Comparison of ENCODE assay signal across 9 cellular contexts in genomic region chr3:109072208-109072607, GRCh38. TPM values are rescaled to one million over a fixed set of nuclear protein-coding genes. Genes with fewer than 3 reads are reported as not detected.
A peak's percentile ranks its signal among the peaks of the same experiment; 100 is the strongest.
DNase-seq lines count a peak whose midpoint lies in the region; ATAC-seq and TF ChIP-seq lines count a peak whose summit lies in the region.
"Had no signal": no experiment of that assay in that cellular context is flagged by ENCODE, and none has a peak within 500 bp of the region (broad histone marks: within the 10 kb centered on the region; RNA-seq: fewer than 3 reads in every experiment).

No MANE protein-coding gene starts in this region.

- H3K9me3 Mint-ChIP-seq in activated T-cell treated with anti-CD3 and anti-CD28 coated beads, Interleukin-2, amount 50 U/mL, for 4 hours, result no peaks in the 10 kb centered on the region
- H3K9me3 Mint-ChIP-seq in stimulated activated naive B cell treated with anti-CD40 and anti-IgM and Interleukin-4, amounts not matched to agents 10 μg/mL and 1 μg/mL and 100 μg/mL, for 72 hours, result peaks cover 0 to 4% of the 10 kb centered on the region in 2 donors

- no peaks in the 10 kb centered on the region for H3K9me3 ChIP-seq in osteoblast (ENCODE audit: low read depth, low read length)

- H4K20me1 ChIP-seq in osteoblast (ENCODE audit: insufficient read depth, low read length), result no peaks in the 10 kb centered on the region

- no peak overlapping the region for H2AFZ ChIP-seq in osteoblast (ENCODE audit: low read length)

- no peak overlapping the region for H3K27ac ChIP-seq in osteoblast (ENCODE audit: low read depth, low read length)

- no peaks in the 10 kb centered on the region for H3K27me3 ChIP-seq in osteoblast (ENCODE audit: insufficient read depth, low read length)

- H3K4me3 ChIP-seq in osteoblast (ENCODE audit: insufficient read depth, low read length), result no peak overlapping the region

- H3K4me1 ChIP-seq in osteoblast (ENCODE audit: insufficient read depth, low read length), result no peaks in the 10 kb centered on the region

- no peak for DNase-seq in activated T-cell treated with anti-CD3 and anti-CD28 coated beads, Interleukin-2, amount 50 U/mL, for 4 hours
- DNase-seq in activated T-cell treated with anti-CD3 and anti-CD28 coated beads for 4 hours, result no peak
- DNase-seq in stimulated activated naive B cell treated with anti-CD40 and anti-IgM and Interleukin-4, amounts not matched to agents 10 μg/mL and 1 μg/mL and 100 μg/mL, for 72 hours, result no peak
- no peak for DNase-seq in EL
- no peak for DNase-seq in osteoblast (ENCODE audit: insufficient read length, low spot score, missing footprints)
- no peak for DNase-seq in NCI-H774 (lab: John Stamatoyannopoulos, UW)
- DNase-seq: activated CD4-positive, CD25-positive, alpha-beta regulatory T cell had no signal

- TF ChIP-seq CTCF in osteoblast (IDR thresholded peaks at IDR 0.05; ENCODE audit: extremely low read depth, low read depth, low read length), result no peak

- no peak overlapping the region for H3K27ac Mint-ChIP-seq in stimulated activated naive B cell treated with anti-CD40 and anti-IgM and Interleukin-4, amounts not matched to agents 10 μg/mL and 1 μg/mL and 100 μg/mL, for 72 hours

- H3K4me1 Mint-ChIP-seq in activated T-cell treated with anti-CD3 and anti-CD28 coated beads, Interleukin-2, amount 50 U/mL, for 4 hours (ENCODE audit: low read depth), result peaks cover 8% of the 10 kb centered on the region
- H3K4me1 Mint-ChIP-seq in stimulated activated naive B cell treated with anti-CD40 and anti-IgM and Interleukin-4, amounts not matched to agents 10 μg/mL and 1 μg/mL and 100 μg/mL, for 72 hours, result peaks cover 12 to 13% of the 10 kb centered on the region in 2 donors

- no peak overlapping the region for H3K4me2 ChIP-seq in osteoblast (ENCODE audit: insufficient read depth, low read length)

- no peaks in the 10 kb centered on the region for H3K36me3 ChIP-seq in osteoblast (ENCODE audit: insufficient read depth, low read length)

- H3K27me3 Mint-ChIP-seq in activated T-cell treated with anti-CD3 and anti-CD28 coated beads, Interleukin-2, amount 50 U/mL, for 4 hours (ENCODE audit: low read depth), result peaks cover 24% of the 10 kb centered on the region
- peaks cover 12 to 17% of the 10 kb centered on the region in 2 donors for H3K27me3 Mint-ChIP-seq in stimulated activated naive B cell treated with anti-CD40 and anti-IgM and Interleukin-4, amounts not matched to agents 10 μg/mL and 1 μg/mL and 100 μg/mL, for 72 hours

- no peaks in the 10 kb centered on the region for H3K36me3 Mint-ChIP-seq in activated T-cell treated with anti-CD3 and anti-CD28 coated beads, Interleukin-2, amount 50 U/mL, for 4 hours (ENCODE audit: insufficient read depth)
- peaks cover 0 to 2% of the 10 kb centered on the region in 2 donors for H3K36me3 Mint-ChIP-seq in stimulated activated naive B cell treated with anti-CD40 and anti-IgM and Interleukin-4, amounts not matched to agents 10 μg/mL and 1 μg/mL and 100 μg/mL, for 72 hours

- ATAC-seq in activated T-cell treated with anti-CD3 and anti-CD28 coated beads, Interleukin-2, amount 50 U/mL, for 4 hours, result no peak
- ATAC-seq in GM21786 (IDR thresholded peaks at IDR 0.05; ENCODE audit: unreplicated experiment) (peak; percentile 77), HG03457 (IDR thresholded peaks at IDR 0.05; ENCODE audit: unreplicated experiment) (peak; percentile 75)
- ATAC-seq in stimulated activated naive B cell treated with anti-CD40 and anti-IgM and Interleukin-4, amounts not matched to agents 10 μg/mL and 1 μg/mL and 100 μg/mL, for 72 hours (replicated peaks), result peak; percentile 63 to 74

- peak overlapping the region; percentile 17 for H3K4me3 Mint-ChIP-seq in activated T-cell treated with anti-CD3 and anti-CD28 coated beads, Interleukin-2, amount 50 U/mL, for 4 hours
- peak overlapping the region in 1 of 2 donors; percentile 5 for H3K4me3 Mint-ChIP-seq in stimulated activated naive B cell treated with anti-CD40 and anti-IgM and Interleukin-4, amounts not matched to agents 10 μg/mL and 1 μg/mL and 100 μg/mL, for 72 hours

- H3K79me2 ChIP-seq in osteoblast (ENCODE audit: insufficient read depth, low read length), result no peaks in the 10 kb centered on the region

RNA-seq across cellular contexts. Expression of gene MORC1, which starts 45.7 kb away (rescaled TPM):
- not detected for total RNA-seq in activated T-cell treated with anti-CD3 and anti-CD28 coated beads, Interleukin-2, amount 50 U/mL, for 4 hours
- not detected in 2 replicates for total RNA-seq in osteoblast

Comparison
In these comparisons a context has a peak if more than half of its experiments do, and no peak if none do; other contexts are left out.
1. ATAC-seq: peak in GM21786 (single experiment), HG03457 (single experiment) and stimulated activated naive B cell treated with anti-CD40 and anti-IgM and Interleukin-4, amounts not matched to agents 10 μg/mL and 1 μg/mL and 100 μg/mL, for 72 hours (2 of 2); none in activated T-cell treated with anti-CD3 and anti-CD28 coated beads, Interleukin-2, amount 50 U/mL, for 4 hours (0 of 2).